ENCODE assay signal across 3 cellular contexts in genomic region chr17:38715216-38715943, GRCh38.
TF ChIP-seq lines count a peak whose summit lies in the region.

No MANE protein-coding gene starts in this region.

TF ChIP-seq in SK-N-SH, 30 proteins besides CTCF, POLR2A, EP300 and RAD21:
- TF ChIP-seq RFX5 (IDR thresholded peaks at IDR 0.05; ENCODE audit: low read length) (no peak), POLR2AphosphoS5 (IDR thresholded peaks at IDR 0.05; ENCODE audit: low read depth, low read length) (0 out of 2 replicates have a peak, but pooled peaks have one; percentile 4)

TF ChIP-seq in SK-N-SH treated with all-trans-retinoic acid at 6 μM for 48 hours, 23 proteins besides CTCF, POLR2A, EP300 and RAD21:
- no peak for TF ChIP-seq TCF4 (CRISPR knock-in tag; IDR thresholded peaks at IDR 0.05; ENCODE audit: borderline replicate concordance)
- TF ChIP-seq TOX (CRISPR knock-in tag; IDR thresholded peaks at IDR 0.05; ENCODE audit: borderline replicate concordance): no peak
- TF ChIP-seq ZNF8 (CRISPR knock-in tag; IDR thresholded peaks at IDR 0.05): no peak
- TF ChIP-seq ARNTL (CRISPR knock-in tag; IDR thresholded peaks at IDR 0.05; ENCODE audit: borderline replicate concordance, low read depth): no peak
- TF ChIP-seq OSR1 (CRISPR knock-in tag; IDR thresholded peaks at IDR 0.05): no peak
- no peak for TF ChIP-seq ZFP30 (CRISPR knock-in tag; IDR thresholded peaks at IDR 0.05)
- no peak for TF ChIP-seq ZFP3 (CRISPR knock-in tag; IDR thresholded peaks at IDR 0.05)

TF ChIP-seq in GM23338, 12 proteins besides CTCF, POLR2A, EP300 and RAD21:
- TF ChIP-seq ZNF331 (CRISPR knock-in tag; IDR thresholded peaks at IDR 0.05; ENCODE audit: low read depth) (no peak), CREB1 (CRISPR knock-in tag; IDR thresholded peaks at IDR 0.05; ENCODE audit: low read depth) (no peak), STAT1 (IDR thresholded peaks at IDR 0.05; ENCODE audit: unreplicated experiment) (no peak), EZH2phosphoT487 (IDR thresholded peaks at IDR 0.05; ENCODE audit: unreplicated experiment) (no peak), ZNF462 (CRISPR knock-in tag; IDR thresholded peaks at IDR 0.05) (no peak), NANOG (IDR thresholded peaks at IDR 0.05; ENCODE audit: borderline replicate concordance) (no peak), EZH2 (IDR thresholded peaks at IDR 0.05; ENCODE audit: low read depth, unreplicated experiment) (no peak), ETS1 (IDR thresholded peaks at IDR 0.05) (no peak), JUNB (IDR thresholded peaks at IDR 0.05; ENCODE audit: unreplicated experiment) (no peak), POLR2AphosphoS5 (IDR thresholded peaks at IDR 0.05; ENCODE audit: low read depth) (no peak), ZNF114 (CRISPR knock-in tag; IDR thresholded peaks at IDR 0.05) (no peak), REST (IDR thresholded peaks at IDR 0.05; ENCODE audit: unreplicated experiment) (no peak)
